10 cellular contexts compared by ENCODE assay signal in genomic region chr10:96288151-96288621, GRCh38. TPM values are rescaled to one million over a fixed set of nuclear protein-coding genes. Genes with fewer than 3 reads are reported as not detected.
A peak's percentile ranks its signal among the peaks of the same experiment; 100 is the strongest.
DNase-seq lines count a peak whose midpoint lies in the region; ATAC-seq, FAIRE-seq and TF ChIP-seq lines count a peak whose summit lies in the region.
"Had no signal": no experiment of that assay in that cellular context is flagged by ENCODE, and none has a peak within 500 bp of the region (broad histone marks: within the 10 kb centered on the region; RNA-seq: fewer than 3 reads in every experiment).

No MANE protein-coding gene starts in this region.

- FAIRE-seq in GM12878 (lab: Jason Lieb, UNC): peak; percentile 80
- FAIRE-seq: G401.6 had no signal

- WGBS in GM12878 (ENCODE audit: insufficient coverage, insufficient replicate concordance, low lambda C conversion rate, missing lambda C conversion rate): 1% methylated on average over 5 of the region's 5 CpGs

- POLR2A ChIA-PET in GM12878 (lab: Charles Lee): interaction anchor here (0.9 to 5.0 kb wide), 9 partner anchors 9 to 456 kb away, joined by 3 to 174 read pairs (median 7); partner anchors contain the start of gene BLNK

- BruUV-seq in GM12878 (replicated peaks; lab: Mats Ljungman, UMichigan): no TSS peak

- SMC1A ChIA-PET in GM12878 (lab: Charles Lee; ENCODE audit: uncharacterized antibody, unreplicated experiment): interaction anchor here (0.7 to 6.1 kb wide), 15 partner anchors 16 to 418 kb away, joined by 3 to 305 read pairs (median 4); partner anchors contain the start of gene BLNK

- RAD21 ChIA-PET in GM12878 (lab: Charles Lee; ENCODE audit: unreplicated experiment): interaction anchor here (1.2 to 5.1 kb wide), 11 partner anchors 12 to 527 kb away, joined by 3 to 256 read pairs (median 5); partner anchors contain the start of gene BLNK

- peak overlapping the region; percentile 73 to 98 (median 90) for H3K4me2 ChIP-seq in BLaER1 treated with 17β-estradiol and CSF1 and Interleukin-3, amounts not matched to agents 10 nM and 100 nM
- H3K4me2 ChIP-seq in GM12878 (ENCODE audit: control insufficient read depth, insufficient read depth): peak overlapping the region; percentile 88

- TF ChIP-seq POLR2A in GM12878 (IDR thresholded peaks at IDR 0.05; ENCODE audit: low read depth, low read length): no peak

- no peak overlapping the region for H3K27ac Mint-ChIP-seq in osteocyte (ENCODE audit: unreplicated experiment)

- H3K9ac ChIP-seq in BLaER1 treated with 17β-estradiol and CSF1 and Interleukin-3, amounts not matched to agents 10 nM and 100 nM: peak overlapping the region; percentile 9 to 75 (median 69); a peak in 20 of 22 replicates
- H3K9ac ChIP-seq in GM12878 (ENCODE audit: control insufficient read depth, insufficient read depth, low read length): peak overlapping the region; percentile 76

- CTCF ChIA-PET in GM12878 (lab: Yijun Ruan, JAX): interaction anchor here (0.9 to 5.3 kb wide), 10 partner anchors 10 to 199 kb away, joined by 3 to 102 read pairs (median 5); partner anchors contain the start of gene BLNK

- no peak overlapping the region for H2AFZ ChIP-seq in GM12878 (ENCODE audit: control insufficient read depth, low read depth, low read length)

- H3K27me3 Mint-ChIP-seq in osteocyte (ENCODE audit: unreplicated experiment): peaks cover 16% of the 10 kb centered on the region

- peak; percentile 63 for ATAC-seq in GM19035 (IDR thresholded peaks at IDR 0.05; ENCODE audit: unreplicated experiment)
- ATAC-seq in HG03095 (IDR thresholded peaks at IDR 0.05; ENCODE audit: unreplicated experiment): peak; percentile 50
- peak; percentile 78 for ATAC-seq in GM12878

- TF ChIP-seq CTCF in GM12878 (IDR thresholded peaks at IDR 0.05 in 2 of 3, conservative IDR thresholded peaks at IDR 0.05 in 1 of 3; ENCODE audit: control insufficient read depth in 2 of 3, extremely low read depth in 1 of 3, insufficient read depth in 1 of 3, low read depth in 3 of 3, low read length in 3 of 3) (no peak), osteocyte (IDR thresholded peaks at IDR 0.05) (no peak)

- no peaks in the 10 kb centered on the region for H3K9me3 Mint-ChIP-seq in osteocyte (ENCODE audit: unreplicated experiment)

- peak; percentile 84 for DNase-seq in GM12878 (ENCODE audit: low read depth, low spot score)
- no peak for DNase-seq in NCI-H1694 (lab: John Stamatoyannopoulos, UW)
- no peak for DNase-seq in osteocyte (ENCODE audit: extremely low spot score, unreplicated experiment)
- no peak for DNase-seq in stimulated activated CD4-positive, alpha-beta T cell treated with anti-CD3 and anti-CD28 coated beads, Interleukin-2, amount 100 ng/mL, for 48 hours
- DNase-seq in OCI-M1 (lab: John Stamatoyannopoulos, UW): no peak

- no peaks in the 10 kb centered on the region for H3K4me1 Mint-ChIP-seq in osteocyte (ENCODE audit: unreplicated experiment)

- no peaks in the 10 kb centered on the region for H3K36me3 ChIP-seq in BLaER1 treated with 17β-estradiol and CSF1 and Interleukin-3, amounts not matched to agents 10 nM and 100 nM
- no peaks in the 10 kb centered on the region for H3K36me3 ChIP-seq in GM12878 (ENCODE audit: control insufficient read depth in 2 of 2, insufficient read depth in 2 of 2, low read length in 1 of 2)

- H3K4me1 ChIP-seq in BLaER1 treated with 17β-estradiol and CSF1 and Interleukin-3, amounts not matched to agents 10 nM and 100 nM: peaks cover 51 to 97% (median 81%) of the 10 kb centered on the region in 10 experiments
- peaks cover 50% of the 10 kb centered on the region for H3K4me1 ChIP-seq in GM12878 (ENCODE audit: control insufficient read depth, insufficient read depth, low read length)

- no peak overlapping the region for H3K4me3 Mint-ChIP-seq in osteocyte (ENCODE audit: unreplicated experiment)

- no peaks in the 10 kb centered on the region for H4K20me1 ChIP-seq in BLaER1 treated with 17β-estradiol and CSF1 and Interleukin-3, amounts not matched to agents 10 nM and 100 nM
- no peaks in the 10 kb centered on the region for H4K20me1 ChIP-seq in GM12878 (ENCODE audit: control insufficient read depth, insufficient read depth)

- H3K27ac ChIP-seq in BLaER1 treated with 17β-estradiol and CSF1 and Interleukin-3, amounts not matched to agents 10 nM and 100 nM: peak overlapping the region in 10 of 11 experiments; percentile 38 to 86 (median 78); a peak in 20 of 22 replicates
- peak overlapping the region; percentile 92 for H3K27ac ChIP-seq in GM12878 (ENCODE audit: control insufficient read depth, insufficient read depth)

- peak overlapping the region; percentile 1 to 60 (median 48); a peak in 18 of 20 replicates for H3K4me3 ChIP-seq in BLaER1 treated with 17β-estradiol and CSF1 and Interleukin-3, amounts not matched to agents 10 nM and 100 nM
- H3K4me3 ChIP-seq in GM12878: peak overlapping the region; percentile 70

- TF ChIP-seq RAD21 in GM12878 (IDR thresholded peaks at IDR 0.05; ENCODE audit: insufficient read depth, low read depth, low read length): no peak

- peaks cover 12% of the 10 kb centered on the region for H3K79me2 ChIP-seq in GM12878 (ENCODE audit: control insufficient read depth, insufficient read depth, low read length)

- no peaks in the 10 kb centered on the region for H3K36me3 Mint-ChIP-seq in osteocyte (ENCODE audit: unreplicated experiment)

- H3K27me3 ChIP-seq in BLaER1 treated with 17β-estradiol and CSF1 and Interleukin-3, amounts not matched to agents 10 nM and 100 nM: no peaks in the 10 kb centered on the region
- no peaks in the 10 kb centered on the region for H3K27me3 ChIP-seq in GM12878 (replicated peaks in 1 of 2; ENCODE audit: control insufficient read depth in 2 of 2, insufficient read depth in 2 of 2, low read length in 1 of 2)

- intact Hi-C loops in GM12878 (cut with micrococcal nuclease; ENCODE audit: unreplicated experiment): loop anchor here (1.0 to 5.0 kb wide), 2 partner anchors 44 to 451 kb away; no protein-coding TSS in a partner anchor

- H3K9me3 ChIP-seq in BLaER1 treated with 17β-estradiol and CSF1 and Interleukin-3, amounts not matched to agents 10 nM and 100 nM (replicated peaks in 1 of 11): peaks cover 0 to 4% (median under 1%) of the 10 kb centered on the region in 11 experiments; a peak in 9 of 22 replicates
- H3K9me3 ChIP-seq in GM12878 (replicated peaks; ENCODE audit: control insufficient read depth, insufficient read depth, low read length): no peaks in the 10 kb centered on the region

- in situ Hi-C loops in GM12878 (cut with MboI): no loop called here

- peak; percentile 70 to 75 for TF ChIP-seq EP300 in GM12878 (IDR thresholded peaks at IDR 0.05; ENCODE audit: borderline replicate concordance in 1 of 2, control insufficient read depth in 1 of 2, low read depth in 2 of 2, low read length in 2 of 2)

TF ChIP-seq in GM12878, 131 proteins besides CTCF, POLR2A, EP300 and RAD21 (continues in another document):
- TF ChIP-seq TAF1 (IDR thresholded peaks at IDR 0.05; ENCODE audit: borderline replicate concordance, low read depth, low read length): peak; percentile 44; the same call in 1 of the 2 replicates
- TF ChIP-seq BHLHE40 (IDR thresholded peaks at IDR 0.05; ENCODE audit: borderline replicate concordance in 1 of 2, low read depth in 2 of 2, low read length in 1 of 2): 0 out of 4 replicates have a peak, but pooled peaks of 1 of the 2 experiments have one; percentile 18
- TF ChIP-seq ZNF24 (IDR thresholded peaks at IDR 0.05): no peak
- 0 out of 2 replicates have a peak, but pooled peaks have one; percentile 5 for TF ChIP-seq NBN (IDR thresholded peaks at IDR 0.05)

RNA-seq across cellular contexts. Expression of gene DNTT, which starts 16.0 kb away (rescaled TPM):
- not detected in 2 replicates for total RNA-seq in GM12878 (2013; cell fraction: nucleolus; rRNA removed)
- total RNA-seq in GM12878 (2014; rRNA removed) (0.06 and 0.11 TPM in 2 replicates), GM12878 (2014; rRNA removed; fragmentation: Illumina TruSeq; extraction: Trizol) (not detected in 2 replicates), GM12878 (2021) (0.10 TPM in 1 of 2 replicates, not detected in the other), osteocyte (not detected in 2 replicates)
- polyA plus RNA-seq in GM12878 (2011; ENCODE audit: low read depth): not detected
- polyA plus RNA-seq in GM12878 (2011; rRNA removed) (0.14 TPM in 1 of 2 replicates, not detected in the other), GM12878 (2014; fragmentation: Illumina TruSeq; extraction: Trizol) (0.08 and 0.09 TPM in 2 replicates), GM12878 (2014; fragmentation: Nextera tagmentation; extraction: Ambion mirVana) (under 1 TPM in 1 of 2 experiments, not detected in 1; 0.07 TPM), GM12878 (2014; rRNA removed) (not detected in 2 replicates), GM12878 (2016; fragmentation: Nextera tagmentation; extraction: Ambion mirVana) (under 1 TPM in 1 of 2 experiments, not detected in 1; 0.13 TPM)
- polyA plus RNA-seq in GM12878 (2011; cell fraction: cytosol; rRNA removed): 0.03 TPM in 1 of 2 replicates, not detected in the other
- not detected in 2 replicates for polyA plus RNA-seq in GM12878 (2011; cell fraction: nucleus; rRNA removed)
- 0.06 and 0.08 TPM in 2 replicates for polyA plus RNA-seq in GM12878 (2012)
- polyA minus RNA-seq in GM12878 (2011; rRNA and poly(A)+ RNA removed): not detected in 2 replicates
- polyA minus RNA-seq in GM12878 (2011; cell fraction: cytosol; rRNA and poly(A)+ RNA removed): not detected in 2 replicates
- polyA minus RNA-seq in GM12878 (2011; cell fraction: nucleus; rRNA and poly(A)+ RNA removed): not detected in 2 replicates
- total RNA-seq: fibroblast of villous mesenchyme had no signal

RNA-seq across cellular contexts. Expression of gene BLNK, which starts 16.8 kb away (rescaled TPM):
- 275 and 310 TPM in 2 replicates for total RNA-seq in GM12878 (2013; cell fraction: nucleolus; rRNA removed)
- 113 and 114 TPM in 2 replicates for total RNA-seq in GM12878 (2014; rRNA removed)
- total RNA-seq in GM12878 (2014; rRNA removed; fragmentation: Illumina TruSeq; extraction: Trizol): 121 and 122 TPM in 2 replicates
- total RNA-seq in GM12878 (2021): 103 and 107 TPM in 2 replicates
- polyA plus RNA-seq in GM12878 (2011; ENCODE audit: low read depth): 81.4 TPM
- polyA plus RNA-seq in GM12878 (2011; rRNA removed): 58.9 and 84.8 TPM in 2 replicates
- 43.9 and 56.1 TPM in 2 replicates for polyA plus RNA-seq in GM12878 (2011; cell fraction: cytosol; rRNA removed)
- 198 and 209 TPM in 2 replicates for polyA plus RNA-seq in GM12878 (2011; cell fraction: nucleus; rRNA removed)
- polyA plus RNA-seq in GM12878 (2012): 105 and 141 TPM in 2 replicates
- 156 and 162 TPM in 2 replicates for polyA plus RNA-seq in GM12878 (2014; fragmentation: Illumina TruSeq; extraction: Trizol)
- 100 to 1,000 TPM; 165 to 201 TPM for polyA plus RNA-seq in GM12878 (2014; fragmentation: Nextera tagmentation; extraction: Ambion mirVana)
- polyA plus RNA-seq in GM12878 (2014; rRNA removed): 75.0 and 79.5 TPM in 2 replicates
- polyA plus RNA-seq in GM12878 (2016; fragmentation: Nextera tagmentation; extraction: Ambion mirVana): 100 to 1,000 TPM; 156 to 158 TPM
- 60.2 and 69.3 TPM in 2 replicates for polyA minus RNA-seq in GM12878 (2011; rRNA and poly(A)+ RNA removed)
- polyA minus RNA-seq in GM12878 (2011; cell fraction: cytosol; rRNA and poly(A)+ RNA removed): 31.5 and 35.9 TPM in 2 replicates
- 126 and 166 TPM in 2 replicates for polyA minus RNA-seq in GM12878 (2011; cell fraction: nucleus; rRNA and poly(A)+ RNA removed)
- total RNA-seq in osteocyte: not detected in 2 replicates
- total RNA-seq: fibroblast of villous mesenchyme had no signal

Comparison
In these comparisons a context has a peak if more than half of its experiments do, and no peak if none do; other contexts are left out.
1. RNA of gene BLNK, which starts 16.8 kb away (total RNA-seq): 103 to 310 TPM in GM12878; not detected in osteocyte; every median in the first group is over 100 times any median in the second.
2. Peak in every context shown above with its lines, with median percentiles within 50 percentile points of each other: ATAC-seq.